In genomic region chr5:135880278-135880677, GRCh38 we compare ENCODE assay signal across 11 cellular contexts. TPM values are rescaled to one million over a fixed set of nuclear protein-coding genes. Genes with fewer than 3 reads are reported as not detected.
DNase-seq lines count a peak whose midpoint lies in the region; ATAC-seq and TF ChIP-seq lines count a peak whose summit lies in the region.
"Had no signal": no experiment of that assay in that cellular context is flagged by ENCODE, and none has a peak within 500 bp of the region (broad histone marks: within the 10 kb centered on the region; RNA-seq: fewer than 3 reads in every experiment).

No MANE protein-coding gene starts in this region.

- H3K36me3 ChIP-seq in brain microvascular endothelial cell (replicated peaks), result no peaks in the 10 kb centered on the region

- H3K27ac ChIP-seq in brain microvascular endothelial cell, result no peak overlapping the region

- in situ Hi-C loops in brain microvascular endothelial cell (cut with HindIII; ENCODE audit: low pct_ligation_motif_present, low sequenced_read_pairs), result loop anchor here (25.0 kb wide), 1 partner anchor 307 kb away; the partner anchor contains the start of gene SMIM32

- DNase-seq in SKM-1 treated with dmso at 0.1 percent for 144 hours (lab: John Stamatoyannopoulos, UW; ENCODE audit: unreplicated experiment) (peak; percentile 19), SKM-1 (lab: John Stamatoyannopoulos, UW; ENCODE audit: unreplicated experiment) (no peak), brain microvascular endothelial cell (no peak), NCI-H524 treated with DMSO at 0.1 percent for 48 hours (lab: John Stamatoyannopoulos, UW) (no peak)
- peak; percentile 6 for DNase-seq in Jurkat, Clone E6-1 (ENCODE audit: low read depth, low spot score)
- DNase-seq in stimulated activated CD8-positive, alpha-beta memory T cell treated with anti-CD3 and anti-CD28 coated beads, Interleukin-4, amount 100 ng/mL, for 48 hours, result peak; percentile 45
- DNase-seq: aorta, GOT3 had no signal

- no peak overlapping the region for H3K4me3 ChIP-seq in Jurkat, Clone E6-1 (ENCODE audit: low read length)
- no peak overlapping the region for H3K4me3 ChIP-seq in brain microvascular endothelial cell (ENCODE audit: low read depth, low read length)

- peak; percentile 67 for TF ChIP-seq CTCF in brain microvascular endothelial cell (IDR thresholded peaks at IDR 0.05; ENCODE audit: low read depth, low read length, missing control alignments)

- ATAC-seq in HG03135 (IDR thresholded peaks at IDR 0.05; ENCODE audit: unreplicated experiment) (no peak), HG03342 (IDR thresholded peaks at IDR 0.05; ENCODE audit: unreplicated experiment) (no peak)
- ATAC-seq: CD8-positive, alpha-beta T cell had no signal

- H3K27me3 ChIP-seq in brain microvascular endothelial cell (replicated peaks), result no peaks in the 10 kb centered on the region

RNA-seq across cellular contexts. Expression of gene IL9, which starts 15.4 kb away (rescaled TPM):
- not detected for polyA plus RNA-seq in Jurkat, Clone E6-1 (2012; ENCODE audit: insufficient read depth, insufficient read length)
- polyA plus RNA-seq: aorta had no signal

RNA-seq across cellular contexts. Expression of gene SLC25A48, which starts 45.8 kb away (rescaled TPM):
- not detected for polyA plus RNA-seq in Jurkat, Clone E6-1 (2012; ENCODE audit: insufficient read depth, insufficient read length)
- polyA plus RNA-seq: aorta had no signal

Comparison
In these comparisons a context has a peak if more than half of its experiments do, and no peak if none do; other contexts are left out.
1. DNase-seq: peak in SKM-1 treated with dmso at 0.1 percent for 144 hours (single experiment), Jurkat, Clone E6-1 (single experiment) and stimulated activated CD8-positive, alpha-beta memory T cell treated with anti-CD3 and anti-CD28 coated beads, Interleukin-4, amount 100 ng/mL, for 48 hours (single experiment); none in SKM-1 (single experiment), brain microvascular endothelial cell (single experiment) and NCI-H524 treated with DMSO at 0.1 percent for 48 hours (single experiment).